Comparison of ENCODE assay signal across 1 cellular context in genomic region chr14:102927878-102928411, GRCh38.
TF ChIP-seq lines count a peak whose summit lies in the region.

No MANE protein-coding gene starts in this region.

TF ChIP-seq in SK-N-SH treated with all-trans-retinoic acid at 6 μM for 48 hours, 23 proteins besides CTCF, POLR2A, EP300 and RAD21 (continued from another document):
- TF ChIP-seq PATZ1 (CRISPR knock-in tag; IDR thresholded peaks at IDR 0.05; ENCODE audit: borderline replicate concordance), result no peak
- TF ChIP-seq GLIS3 (CRISPR knock-in tag; IDR thresholded peaks at IDR 0.05), result no peak
- TF ChIP-seq TCF4 (CRISPR knock-in tag; IDR thresholded peaks at IDR 0.05; ENCODE audit: borderline replicate concordance), result no peak
- TF ChIP-seq ZFP30 (CRISPR knock-in tag; IDR thresholded peaks at IDR 0.05), result no peak
- TF ChIP-seq ZC3H10 (CRISPR knock-in tag; IDR thresholded peaks at IDR 0.05), result no peak
- no peak for TF ChIP-seq POU6F1 (CRISPR knock-in tag; IDR thresholded peaks at IDR 0.05; ENCODE audit: borderline replicate concordance, low read depth)
- no peak for TF ChIP-seq CSDC2 (CRISPR knock-in tag; IDR thresholded peaks at IDR 0.05)
TF ChIP-seq in SK-N-SH treated with all-trans-retinoic acid at 6 μM for 48 hours: peak in this region for 0.
